In genomic region chr6:164370773-164371172, GRCh38 we compare ENCODE assay signal across 23 cellular contexts.
"Had no signal": no experiment of that assay in that cellular context is flagged by ENCODE, and none has a peak within 500 bp of the region (broad histone marks: within the 10 kb centered on the region; RNA-seq: fewer than 3 reads in every experiment).

No MANE protein-coding gene starts in this region.

- H3K4me1 Mint-ChIP-seq: activated CD4-positive, alpha-beta memory T cell treated with anti-CD3 and anti-CD28 coated beads, Interleukin-2, amount 10 ng/mL, durations not matched to agents 7 days and 5 days; activated naive CD8-positive, alpha-beta T cell treated with anti-CD3 and anti-CD28 coated beads, Interleukin-2, amount 10 ng/mL, durations not matched to agents 7 days and 5 days; memory B cell; nephron; stimulated activated naive CD8-positive, alpha-beta T cell treated with anti-CD3 and anti-CD28 coated beads, Interleukin-15, amount 100 ng/mL, for 72 hours had no signal

- H3K36me3 ChIP-seq: neutrophil, ovary, prostate gland, right atrium auricular region, suprapubic skin, tibial nerve had no signal

- H3K27me3 Mint-ChIP-seq: activated CD4-positive, alpha-beta memory T cell treated with anti-CD3 and anti-CD28 coated beads, Interleukin-2, amount 10 ng/mL, durations not matched to agents 7 days and 5 days; activated naive CD8-positive, alpha-beta T cell treated with anti-CD3 and anti-CD28 coated beads, Interleukin-2, amount 10 ng/mL, durations not matched to agents 7 days and 5 days; dendritic cell treated with granulocyte-macrophage colony-stimulating factor and Interleukin-4, amounts not matched to agents 40 ng/mL and 50 ng/mL, for 4 days; memory B cell; stimulated activated naive CD8-positive, alpha-beta T cell treated with anti-CD3 and anti-CD28 coated beads, Interleukin-15, amount 100 ng/mL, for 72 hours had no signal

- H3K27ac Mint-ChIP-seq: activated CD4-positive, alpha-beta memory T cell treated with anti-CD3 and anti-CD28 coated beads, Interleukin-2, amount 10 ng/mL, durations not matched to agents 7 days and 5 days; activated naive CD4-positive, alpha-beta T cell treated with anti-CD3 and anti-CD28 coated beads for 36 hours; activated naive CD8-positive, alpha-beta T cell treated with anti-CD3 and anti-CD28 coated beads, Interleukin-2, amount 10 ng/mL, durations not matched to agents 7 days and 5 days; activated T-cell treated with anti-CD3 and anti-CD28 coated beads, Interleukin-2, amount 50 U/mL, for 72 hours; dendritic cell treated with granulocyte-macrophage colony-stimulating factor and Interleukin-4, amounts not matched to agents 40 ng/mL and 50 ng/mL, for 4 days; memory B cell; nephron; stimulated activated naive CD8-positive, alpha-beta T cell treated with anti-CD3 and anti-CD28 coated beads, Interleukin-15, amount 100 ng/mL, for 72 hours had no signal

- H3K4me3 ChIP-seq: hepatocyte, ovary, prostate gland, right atrium auricular region, suprapubic skin, tibial nerve had no signal

- H3K27ac ChIP-seq: hepatocyte, neutrophil, ovary, prostate gland, right atrium auricular region, suprapubic skin, tibial nerve had no signal

- H3K27me3 ChIP-seq: hepatocyte, neutrophil, ovary, right atrium auricular region, suprapubic skin, tibial nerve had no signal

- H3K4me3 Mint-ChIP-seq: activated CD4-positive, alpha-beta memory T cell treated with anti-CD3 and anti-CD28 coated beads, Interleukin-2, amount 10 ng/mL, durations not matched to agents 7 days and 5 days; activated naive CD4-positive, alpha-beta T cell treated with anti-CD3 and anti-CD28 coated beads for 36 hours; activated naive CD8-positive, alpha-beta T cell treated with anti-CD3 and anti-CD28 coated beads, Interleukin-2, amount 10 ng/mL, durations not matched to agents 7 days and 5 days; activated T-cell treated with anti-CD3 and anti-CD28 coated beads, Interleukin-2, amount 50 U/mL, for 72 hours; dendritic cell treated with granulocyte-macrophage colony-stimulating factor and Interleukin-4, amounts not matched to agents 40 ng/mL and 50 ng/mL, for 4 days; memory B cell; nephron; stimulated activated naive CD8-positive, alpha-beta T cell treated with anti-CD3 and anti-CD28 coated beads, Interleukin-15, amount 100 ng/mL, for 72 hours had no signal

- DNase-seq: activated CD4-positive, alpha-beta memory T cell treated with anti-CD3 and anti-CD28 coated beads, Interleukin-2, amount 10 ng/mL, durations not matched to agents 7 days and 5 days; activated CD4-positive, alpha-beta T cell treated with anti-CD3 and anti-CD28 coated beads for 48 hours; activated effector memory CD4-positive, alpha-beta T cell treated with Interleukin-2 at 50 U/mL for 16 hours; activated naive CD4-positive, alpha-beta T cell treated with anti-CD3 and anti-CD28 coated beads for 36 hours; activated naive CD8-positive, alpha-beta T cell treated with anti-CD3 and anti-CD28 coated beads, Interleukin-2, amount 10 ng/mL, durations not matched to agents 7 days and 5 days; activated T-cell treated with anti-CD3 and anti-CD28 coated beads, Interleukin-2, amount 50 U/mL, for 72 hours; amniotic stem cell; effector CD8-positive, alpha-beta T cell; foreskin melanocyte; glutamatergic neuron; ovary; stimulated activated CD4-positive, alpha-beta T cell treated with anti-CD3 and anti-CD28 coated beads, Interleukin-12 subunit alpha, Interleukin-12 subunit beta, amount 100 ng/mL, for 4 hours; stimulated activated naive CD8-positive, alpha-beta T cell treated with anti-CD3 and anti-CD28 coated beads, Interleukin-15, amount 100 ng/mL, for 72 hours had no signal

- H3K9me3 ChIP-seq: ovary, prostate gland, right atrium auricular region, suprapubic skin, tibial nerve had no signal

- H3K9me3 Mint-ChIP-seq: activated CD4-positive, alpha-beta memory T cell treated with anti-CD3 and anti-CD28 coated beads, Interleukin-2, amount 10 ng/mL, durations not matched to agents 7 days and 5 days; activated naive CD4-positive, alpha-beta T cell treated with anti-CD3 and anti-CD28 coated beads for 36 hours; nephron had no signal

- H3K4me2 ChIP-seq: hepatocyte had no signal

- H3K79me2 ChIP-seq: hepatocyte had no signal

- ATAC-seq: activated T-cell treated with anti-CD3 and anti-CD28 coated beads, Interleukin-2, amount 50 U/mL, for 72 hours; esophagus mucosa; stimulated activated naive CD8-positive, alpha-beta T cell treated with anti-CD3 and anti-CD28 coated beads, Interleukin-15, amount 100 ng/mL, for 72 hours had no signal

- H3K4me1 ChIP-seq: prostate gland, right atrium auricular region, suprapubic skin, tibial nerve had no signal

- H2AFZ ChIP-seq: hepatocyte had no signal

- H3K36me3 Mint-ChIP-seq: activated naive CD8-positive, alpha-beta T cell treated with anti-CD3 and anti-CD28 coated beads, Interleukin-2, amount 10 ng/mL, durations not matched to agents 7 days and 5 days; memory B cell had no signal
